ENCODE assay signal across 9 cellular contexts in the genomic region with DNA sequence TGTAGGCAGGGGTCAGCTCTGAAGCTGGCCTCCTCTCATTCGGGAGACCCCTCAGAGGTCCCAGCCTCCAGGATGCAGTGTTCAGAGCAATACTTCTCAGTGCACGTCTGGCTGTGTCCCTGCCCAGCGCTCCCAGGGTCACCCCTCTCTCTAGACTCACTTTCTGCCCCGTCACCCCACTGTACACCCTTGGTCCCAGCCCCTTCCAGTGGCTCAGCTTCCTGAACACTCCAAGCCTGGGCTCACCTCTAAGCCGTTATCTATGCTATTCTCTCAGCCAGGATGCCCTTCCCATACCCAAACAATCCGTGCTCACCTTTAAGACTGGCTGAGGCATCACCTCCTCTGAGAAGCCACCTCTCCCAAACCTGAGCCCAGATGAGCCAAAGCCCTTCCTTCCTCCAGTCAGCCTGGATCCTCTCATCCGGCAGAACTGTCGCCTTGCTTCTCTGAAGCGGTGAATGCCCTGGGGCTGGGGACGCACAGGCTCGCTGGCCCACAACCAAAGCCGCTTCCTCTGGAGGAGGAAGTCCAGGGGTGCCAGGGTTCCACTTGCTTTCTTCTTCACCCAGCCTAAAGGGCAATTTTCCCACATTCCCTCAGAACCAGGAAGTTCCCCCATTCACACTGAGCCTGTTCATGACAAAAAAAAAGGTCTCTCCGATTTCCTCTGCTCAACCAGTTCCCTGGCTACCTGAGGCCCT. TPM values are rescaled to one million over a fixed set of nuclear protein-coding genes. Genes with fewer than 3 reads are reported as not detected.
DNase-seq lines count a peak whose midpoint lies in the region; ATAC-seq lines count a peak whose summit lies in the region.
"Had no signal": no experiment of that assay in that cellular context is flagged by ENCODE, and none has a peak within 500 bp of the region (broad histone marks: within the 10 kb centered on the region; RNA-seq: fewer than 3 reads in every experiment).

No MANE protein-coding gene starts in this region.

- peak overlapping the region; percentile 76 for H3K27ac Mint-ChIP-seq in activated naive CD4-positive, alpha-beta T cell treated with anti-CD3 and anti-CD28 coated beads, Interleukin-2, amount 50 U/mL, for 24 hours
- no peak overlapping the region for H3K27ac Mint-ChIP-seq in activated naive CD4-positive, alpha-beta T cell treated with anti-CD3 and anti-CD28 coated beads for 36 hours
- peak overlapping the region; percentile 99 for H3K27ac Mint-ChIP-seq in activated naive CD8-positive, alpha-beta T cell treated with anti-CD3 and anti-CD28 coated beads, Interleukin-2, amount 10 ng/mL, durations not matched to agents 7 days and 5 days
- peak overlapping the region; percentile 41 for H3K27ac Mint-ChIP-seq in memory B cell

- no peak for DNase-seq in activated naive CD4-positive, alpha-beta T cell treated with anti-CD3 and anti-CD28 coated beads for 36 hours
- no peak for DNase-seq in activated naive CD8-positive, alpha-beta T cell treated with anti-CD3 and anti-CD28 coated beads, Interleukin-2, amount 10 ng/mL, durations not matched to agents 7 days and 5 days
- DNase-seq in memory B cell (ENCODE audit: low spot score in 2 of 2): no peak
- peak; percentile 68 for DNase-seq in ureter (ENCODE audit: low spot score)
- no peak for DNase-seq in stimulated activated CD4-positive, alpha-beta T cell treated with anti-CD3 and anti-CD28 coated beads, Interleukin-1b, Interleukin-23, amount 100 ng/mL, for 48 hours
- DNase-seq: NCI-H345 had no signal

- H3K4me3 Mint-ChIP-seq in activated naive CD4-positive, alpha-beta T cell treated with anti-CD3 and anti-CD28 coated beads, Interleukin-2, amount 50 U/mL, for 24 hours: no peak overlapping the region
- no peak overlapping the region for H3K4me3 Mint-ChIP-seq in activated naive CD4-positive, alpha-beta T cell treated with anti-CD3 and anti-CD28 coated beads for 36 hours
- H3K4me3 Mint-ChIP-seq in activated naive CD8-positive, alpha-beta T cell treated with anti-CD3 and anti-CD28 coated beads, Interleukin-2, amount 10 ng/mL, durations not matched to agents 7 days and 5 days: peak overlapping the region; percentile 89
- no peak overlapping the region for H3K4me3 Mint-ChIP-seq in memory B cell

- peaks cover 40% of the 10 kb centered on the region for H3K4me1 Mint-ChIP-seq in activated naive CD4-positive, alpha-beta T cell treated with anti-CD3 and anti-CD28 coated beads, Interleukin-2, amount 50 U/mL, for 24 hours
- peaks cover 33% of the 10 kb centered on the region for H3K4me1 Mint-ChIP-seq in activated naive CD4-positive, alpha-beta T cell treated with anti-CD3 and anti-CD28 coated beads for 36 hours (ENCODE audit: low read depth)
- peaks cover 21% of the 10 kb centered on the region for H3K4me1 Mint-ChIP-seq in activated naive CD8-positive, alpha-beta T cell treated with anti-CD3 and anti-CD28 coated beads, Interleukin-2, amount 10 ng/mL, durations not matched to agents 7 days and 5 days
- peaks cover 12% of the 10 kb centered on the region for H3K4me1 Mint-ChIP-seq in memory B cell

- ATAC-seq in activated naive CD8-positive, alpha-beta T cell treated with anti-CD3 and anti-CD28 coated beads, Interleukin-2, amount 10 ng/mL, durations not matched to agents 7 days and 5 days (ENCODE audit: low read depth): no peak
- ATAC-seq in memory B cell (ENCODE audit: low read depth) (no peak), GM18511 (IDR thresholded peaks at IDR 0.05; ENCODE audit: unreplicated experiment) (no peak), HG02642 (IDR thresholded peaks at IDR 0.05; ENCODE audit: poor library complexity, unreplicated experiment) (no peak)

- no peaks in the 10 kb centered on the region for H3K27me3 Mint-ChIP-seq in activated naive CD4-positive, alpha-beta T cell treated with anti-CD3 and anti-CD28 coated beads, Interleukin-2, amount 50 U/mL, for 24 hours
- no peaks in the 10 kb centered on the region for H3K27me3 Mint-ChIP-seq in activated naive CD4-positive, alpha-beta T cell treated with anti-CD3 and anti-CD28 coated beads for 36 hours (ENCODE audit: low read depth)
- H3K27me3 Mint-ChIP-seq in activated naive CD8-positive, alpha-beta T cell treated with anti-CD3 and anti-CD28 coated beads, Interleukin-2, amount 10 ng/mL, durations not matched to agents 7 days and 5 days: no peaks in the 10 kb centered on the region
- H3K27me3 Mint-ChIP-seq in memory B cell: peaks cover 1% of the 10 kb centered on the region

- CTCF ChIA-PET in activated naive CD4-positive, alpha-beta T cell treated with anti-CD3 and anti-CD28 coated beads for 36 hours (lab: Charles Lee): interaction anchor here (0.9 kb wide), 1 partner anchor 11 kb away, joined by 4 read pairs; no protein-coding TSS in a partner anchor

- intact Hi-C loops in activated naive CD4-positive, alpha-beta T cell treated with anti-CD3 and anti-CD28 coated beads for 36 hours (cut with micrococcal nuclease): no loop called here

- H3K36me3 Mint-ChIP-seq in activated naive CD4-positive, alpha-beta T cell treated with anti-CD3 and anti-CD28 coated beads, Interleukin-2, amount 50 U/mL, for 24 hours: no peaks in the 10 kb centered on the region
- peaks cover 2% of the 10 kb centered on the region for H3K36me3 Mint-ChIP-seq in activated naive CD4-positive, alpha-beta T cell treated with anti-CD3 and anti-CD28 coated beads for 36 hours (ENCODE audit: low read depth)
- no peaks in the 10 kb centered on the region for H3K36me3 Mint-ChIP-seq in activated naive CD8-positive, alpha-beta T cell treated with anti-CD3 and anti-CD28 coated beads, Interleukin-2, amount 10 ng/mL, durations not matched to agents 7 days and 5 days
- H3K36me3 Mint-ChIP-seq in memory B cell: no peaks in the 10 kb centered on the region

- POLR2A ChIA-PET in activated naive CD8-positive, alpha-beta T cell treated with anti-CD3 and anti-CD28 coated beads, Interleukin-2, amount 10 ng/mL, durations not matched to agents 7 days and 5 days (lab: Charles Lee): interaction anchor here (1.2 to 1.7 kb wide), 3 partner anchors 31 to 366 kb away, joined by 4 to 6 read pairs (median 5); partner anchors contain the start of gene PHLDA2

- H3K9me3 Mint-ChIP-seq in activated naive CD4-positive, alpha-beta T cell treated with anti-CD3 and anti-CD28 coated beads, Interleukin-2, amount 50 U/mL, for 24 hours: no peaks in the 10 kb centered on the region
- H3K9me3 Mint-ChIP-seq in activated naive CD4-positive, alpha-beta T cell treated with anti-CD3 and anti-CD28 coated beads for 36 hours: no peaks in the 10 kb centered on the region
- H3K9me3 Mint-ChIP-seq in activated naive CD8-positive, alpha-beta T cell treated with anti-CD3 and anti-CD28 coated beads, Interleukin-2, amount 10 ng/mL, durations not matched to agents 7 days and 5 days: no peaks in the 10 kb centered on the region
- no peaks in the 10 kb centered on the region for H3K9me3 Mint-ChIP-seq in memory B cell

RNA-seq across cellular contexts. Expression of gene CDKN1C, which starts 13.7 kb away (rescaled TPM):
- under 1 TPM; 0.17 to 0.26 TPM for total RNA-seq in activated naive CD4-positive, alpha-beta T cell treated with anti-CD3 and anti-CD28 coated beads for 36 hours
- total RNA-seq in activated naive CD8-positive, alpha-beta T cell treated with anti-CD3 and anti-CD28 coated beads, Interleukin-2, amount 10 ng/mL, durations not matched to agents 7 days and 5 days: 1 to 10 TPM; 2.9 to 3.1 TPM
- 21.5 TPM for total RNA-seq in ureter

RNA-seq across cellular contexts. Expression of gene PHLDA2, which starts 30.0 kb away (rescaled TPM):
- 1 to 10 TPM; 2.8 to 3.6 TPM for total RNA-seq in activated naive CD4-positive, alpha-beta T cell treated with anti-CD3 and anti-CD28 coated beads for 36 hours
- under 1 TPM; 0.55 to 0.65 TPM for total RNA-seq in activated naive CD8-positive, alpha-beta T cell treated with anti-CD3 and anti-CD28 coated beads, Interleukin-2, amount 10 ng/mL, durations not matched to agents 7 days and 5 days
- 15.9 TPM for total RNA-seq in ureter
